Comparison of ENCODE assay signal across 19 cellular contexts in genomic region chr10:111498560-111498959, GRCh38.
A peak's percentile ranks its signal among the peaks of the same experiment; 100 is the strongest.
DNase-seq lines count a peak whose midpoint lies in the region; ATAC-seq, FAIRE-seq and TF ChIP-seq lines count a peak whose summit lies in the region.
"Had no signal": no experiment of that assay in that cellular context is flagged by ENCODE, and none has a peak within 500 bp of the region (broad histone marks: within the 10 kb centered on the region; RNA-seq: fewer than 3 reads in every experiment).

No MANE protein-coding gene starts in this region.

- no peak overlapping the region for H4K91ac ChIP-seq in H1 (replicated peaks; ENCODE audit: insufficient read length, low read length)

- no peak overlapping the region for H3K23ac ChIP-seq in H1 (ENCODE audit: insufficient read length)

- H2BK20ac ChIP-seq in H1 (ENCODE audit: low read length), result no peak overlapping the region

- H2AK5ac ChIP-seq in H1 (ENCODE audit: low read depth, low read length), result no peak overlapping the region

- POLR2A ChIA-PET in H1 (lab: Charles Lee; ENCODE audit: partially characterized antibody), result no interaction called here

- peak overlapping the region; percentile 23; the same call in 1 of the 2 replicates for H2AFZ ChIP-seq in H1 (ENCODE audit: low read length)

- CTCF ChIA-PET in H1 (lab: Charles Lee; ENCODE audit: partially characterized antibody), result interaction anchor here (0.8 kb wide), 1 partner anchor 14 kb away, joined by 3 read pairs; no protein-coding TSS in a partner anchor

- H3K27ac ChIP-seq in H1 (ENCODE audit: low read depth, low read length) (no peak overlapping the region), left lung (no peak overlapping the region)
- H3K27ac ChIP-seq: BLaER1, C4-2B had no signal

- H3K4me2 ChIP-seq in H1 (ENCODE audit: insufficient read depth in 1 of 2, low read depth in 2 of 2, low read length in 2 of 2), result no peak overlapping the region
- H3K4me2 ChIP-seq: BLaER1 had no signal

- H3K4me3 ChIP-seq in H1 (ENCODE audit: extremely low read depth in 1 of 4, insufficient read depth in 2 of 4, low read depth in 3 of 4, low read length in 4 of 4) (no peak overlapping the region), left lung (no peak overlapping the region)
- H3K4me3 ChIP-seq: BLaER1, GM12878 had no signal

- TF ChIP-seq POLR2A in H1 (IDR thresholded peaks at IDR 0.05; ENCODE audit: control extremely low read depth in 1 of 2, low read depth in 2 of 2, low read length in 2 of 2), result no peak

- no peak overlapping the region for H3K14ac ChIP-seq in H1 (ENCODE audit: insufficient read length)

- no peak overlapping the region for H2BK12ac ChIP-seq in H1 (ENCODE audit: low read depth, low read length)

- FAIRE-seq in H1 (lab: Jason Lieb, UNC), result no peak
- FAIRE-seq: G401.6, GM12878 had no signal

- H3K36me3 ChIP-seq in H1 (ENCODE audit: control insufficient read depth in 2 of 4, insufficient read depth in 4 of 4, low read length in 3 of 4) (no peaks in the 10 kb centered on the region; a peak in 1 of 8 replicates), left lung (no peaks in the 10 kb centered on the region)
- H3K36me3 ChIP-seq: BLaER1 had no signal

- H4K8ac ChIP-seq in H1 (ENCODE audit: extremely low read depth, insufficient read depth, low read length), result no peak overlapping the region

- no peak overlapping the region for H2BK15ac ChIP-seq in H1 (ENCODE audit: low read length)

- H3K4ac ChIP-seq in H1 (replicated peaks; ENCODE audit: insufficient read length, low read depth, low read length), result no peak overlapping the region

- no peak overlapping the region for H2BK120ac ChIP-seq in H1 (replicated peaks; ENCODE audit: low read depth, low read length)

- H3K9me3 ChIP-seq in H1 (ENCODE audit: insufficient read depth in 2 of 2, low read depth in 1 of 2, low read length in 1 of 2) (peaks cover 4 to 7% of the 10 kb centered on the region in 2 experiments), left lung (peaks cover 0 to 7% of the 10 kb centered on the region in 2 donors)
- H3K9me3 ChIP-seq: BLaER1, Caco-2 had no signal

- no peaks in the 10 kb centered on the region for H3K79me2 ChIP-seq in H1 (ENCODE audit: control insufficient read depth in 1 of 2, insufficient read depth in 2 of 2, low read length in 2 of 2)

- intact Hi-C loops in left lung (cut with DNase I), result no loop called here

- no peak overlapping the region for H4K5ac ChIP-seq in H1 (ENCODE audit: insufficient read length, low read depth, low read length)

- TF ChIP-seq EP300 in H1 (IDR thresholded peaks at IDR 0.05; ENCODE audit: borderline replicate concordance in 1 of 2, low read depth in 2 of 2, low read length in 2 of 2), result no peak

- no peaks in the 10 kb centered on the region for H4K20me1 ChIP-seq in H1 (replicated peaks in 1 of 2; ENCODE audit: control insufficient read depth in 1 of 2, insufficient read depth in 2 of 2, low read length in 2 of 2)
- H4K20me1 ChIP-seq: BLaER1 had no signal

- no peaks in the 10 kb centered on the region for H3K27me3 ChIP-seq in H1 (replicated peaks in 1 of 4; ENCODE audit: control insufficient read depth in 3 of 4, extremely low read depth in 1 of 4, insufficient read depth in 3 of 4, low read length in 3 of 4)
- no peaks in the 10 kb centered on the region for H3K27me3 ChIP-seq in left lung
- H3K27me3 ChIP-seq: BLaER1 had no signal

- WGBS in H1 (ENCODE audit: extremely low coverage in 1 of 2, insufficient coverage in 1 of 2, insufficient read length in 1 of 2, insufficient replicate concordance in 2 of 2, low coverage in 1 of 2, low lambda C conversion rate in 2 of 2, missing lambda C conversion rate in 1 of 2), 2 experiments, result 89% methylated on average over 1 of the region's 1 CpG; no CpG with 5 or more reads in 1 of the 2 experiments

- peak; percentile 54 for ATAC-seq in GM19023 (IDR thresholded peaks at IDR 0.05; ENCODE audit: unreplicated experiment)
- peak; percentile 88 for ATAC-seq in HG02610 (IDR thresholded peaks at IDR 0.05; ENCODE audit: unreplicated experiment)
- ATAC-seq in left lung, result no peak
- no peak for ATAC-seq in GM21390 (IDR thresholded peaks at IDR 0.05; ENCODE audit: unreplicated experiment)
- ATAC-seq: CD8-positive, alpha-beta T cell; GM12878 had no signal

- H3K79me1 ChIP-seq in H1 (ENCODE audit: low read depth, low read length), result no peaks in the 10 kb centered on the region

- TF ChIP-seq CTCF in H1 (IDR thresholded peaks at IDR 0.05; ENCODE audit: control extremely low read depth in 1 of 3, insufficient read depth in 1 of 3, low read depth in 1 of 3, low read length in 3 of 3) (no peak), left lung (IDR thresholded peaks at IDR 0.05) (no peak)

- no peak for TF ChIP-seq RAD21 in H1 (IDR thresholded peaks at IDR 0.05 in 1 of 2, conservative IDR thresholded peaks at IDR 0.05 in 1 of 2; ENCODE audit: low read depth in 2 of 2, low read length in 2 of 2)

- no peak overlapping the region for H3K9ac ChIP-seq in H1 (replicated peaks in 1 of 4; ENCODE audit: extremely low read depth in 1 of 4, low read depth in 3 of 4, low read length in 3 of 4)
- H3K9ac ChIP-seq: BLaER1 had no signal

- no peak for DNase-seq in H1 (ENCODE audit: low read depth in 1 of 2, low spot score in 2 of 2)
- no peak for DNase-seq in NCI-H446 (lab: John Stamatoyannopoulos, UW)
- no peak for DNase-seq in NCI-H2081 (lab: John Stamatoyannopoulos, UW)
- DNase-seq in left lung, result no peak
- DNase-seq: Caco-2; CD4-positive, CD25-positive, alpha-beta regulatory T cell; CD8-positive, alpha-beta T cell; DMS153; DND-41; GOT3; H7; HCEC 1CT had no signal

- H3K18ac ChIP-seq in H1 (ENCODE audit: extremely low read depth, low read length), result no peak overlapping the region

- no peak overlapping the region for H2BK5ac ChIP-seq in H1 (ENCODE audit: low read depth, low read length)

- no peak overlapping the region for H3K56ac ChIP-seq in H1 (replicated peaks; ENCODE audit: insufficient read length, low read depth, low read length)

- no peaks in the 10 kb centered on the region for H3K23me2 ChIP-seq in H1 (ENCODE audit: low read depth, low read length)

- no peaks in the 10 kb centered on the region for H3K4me1 ChIP-seq in H1 (replicated peaks in 1 of 4; ENCODE audit: control insufficient read depth in 3 of 4, insufficient read depth in 4 of 4, low read length in 3 of 4)
- H3K4me1 ChIP-seq in left lung, result no peaks in the 10 kb centered on the region
- H3K4me1 ChIP-seq: BLaER1, Caco-2 had no signal

TF ChIP-seq in H1, 55 proteins besides CTCF, POLR2A, EP300 and RAD21:
- no peak for TF ChIP-seq HDAC6 (IDR thresholded peaks at IDR 0.05; ENCODE audit: low read depth, low read length)

Comparison
In these comparisons a context has a peak if more than half of its experiments do, and no peak if none do; other contexts are left out.
1. ATAC-seq: peak in GM19023 (single experiment) and HG02610 (single experiment); none in left lung (single experiment) and GM21390 (single experiment).